20 cellular contexts compared by ENCODE assay signal in genomic region chr1:231807498-231807897, GRCh38.
DNase-seq lines count a peak whose midpoint lies in the region; TF ChIP-seq lines count a peak whose summit lies in the region.
"Had no signal": no experiment of that assay in that cellular context is flagged by ENCODE, and none has a peak within 500 bp of the region (broad histone marks: within the 10 kb centered on the region; RNA-seq: fewer than 3 reads in every experiment).

No MANE protein-coding gene starts in this region.

- H3K36me3 ChIP-seq in tibial artery (no peaks in the 10 kb centered on the region), thyroid gland (no peaks in the 10 kb centered on the region)
- H3K36me3 ChIP-seq: right lobe of liver had no signal

- no peaks in the 10 kb centered on the region for H3K27me3 ChIP-seq in tibial artery
- H3K27me3 ChIP-seq in thyroid gland = no peaks in the 10 kb centered on the region
- H3K27me3 ChIP-seq: BLaER1, right lobe of liver had no signal

- no peaks in the 10 kb centered on the region for H3K9me3 ChIP-seq in tibial artery
- H3K9me3 ChIP-seq in thyroid gland = no peaks in the 10 kb centered on the region
- H3K9me3 ChIP-seq: BLaER1, right lobe of liver had no signal

- H3K4me1 Mint-ChIP-seq in glutamatergic neuron (ENCODE audit: low read depth, unreplicated experiment) = peaks cover 20% of the 10 kb centered on the region
- H3K4me1 Mint-ChIP-seq: central memory CD8-positive, alpha-beta T cell; GM23338 had no signal

- H3K27ac ChIP-seq in tibial artery = no peak overlapping the region
- H3K27ac ChIP-seq in thyroid gland = no peak overlapping the region
- H3K27ac ChIP-seq: BLaER1, right lobe of liver had no signal

- 91 to 94% methylated on average over 2 of the region's 2 CpGs for WGBS in thyroid gland, 2 donors

- H3K9me3 Mint-ChIP-seq in glutamatergic neuron (ENCODE audit: unreplicated experiment) = peaks cover 11% of the 10 kb centered on the region
- H3K9me3 Mint-ChIP-seq: central memory CD8-positive, alpha-beta T cell; GM23338; memory B cell; T-helper 2 cell treated with Interferon-gamma antibody and Interleukin-4, amounts not matched to agents 5 μg/mL and 100 μg/mL, for 36 hours had no signal

- H3K27me3 Mint-ChIP-seq in glutamatergic neuron (ENCODE audit: unreplicated experiment) = peaks cover 8% of the 10 kb centered on the region
- H3K27me3 Mint-ChIP-seq: central memory CD8-positive, alpha-beta T cell had no signal

- H3K4me3 ChIP-seq in tibial artery = no peak overlapping the region
- no peak overlapping the region for H3K4me3 ChIP-seq in thyroid gland (replicated peaks in 1 of 3)
- H3K4me3 ChIP-seq: BLaER1, GM23338, right lobe of liver had no signal

- H3K4me1 ChIP-seq in tibial artery = no peaks in the 10 kb centered on the region
- no peaks in the 10 kb centered on the region for H3K4me1 ChIP-seq in thyroid gland
- H3K4me1 ChIP-seq: BLaER1, right lobe of liver had no signal

- H3K27ac Mint-ChIP-seq in glutamatergic neuron (ENCODE audit: unreplicated experiment) = peak overlapping the region; percentile 53
- H3K27ac Mint-ChIP-seq: GM23338; memory B cell; T-helper 2 cell treated with Interferon-gamma antibody and Interleukin-4, amounts not matched to agents 5 μg/mL and 100 μg/mL, for 36 hours had no signal

- intact Hi-C loops in tibial artery (cut with DNase I; ENCODE audit: low total_unique reads) (no loop called here), thyroid gland (cut with DNase I) (no loop called here)

- peak; percentile 5 for DNase-seq in NCI-H345 (lab: John Stamatoyannopoulos, UW)
- no peak for DNase-seq in NCI-H345 treated with DMSO at 0.1 percent for 48 hours (lab: John Stamatoyannopoulos, UW; ENCODE audit: unreplicated experiment)
- peak; percentile 96 for DNase-seq in NCI-H1092 treated with DMSO at 0.1 percent for 48 hours (lab: John Stamatoyannopoulos, UW)
- peak; percentile 97 for DNase-seq in NCI-H446 treated with DMSO at 0.1 percent for 48 hours (lab: John Stamatoyannopoulos, UW)
- no peak for DNase-seq in glutamatergic neuron
- DNase-seq in tibial artery = no peak
- DNase-seq in NCI-H128 (lab: John Stamatoyannopoulos, UW; ENCODE audit: unreplicated experiment) = no peak
- DNase-seq in thyroid gland = no peak
- DNase-seq: activated CD4-positive, alpha-beta T cell treated with anti-CD3 and anti-CD28 coated beads, Interleukin-2, amount 50 U/mL, for 4 hours; activated effector memory CD4-positive, alpha-beta T cell treated with Interleukin-2 at 50 U/mL for 16 hours; kidney; NCI-H2107; occipital lobe; stimulated activated CD4-positive, alpha-beta T cell treated with anti-CD3 and anti-CD28 coated beads, Interleukin-15, amount 100 ng/mL, for 24 hours had no signal

- H3K4me3 Mint-ChIP-seq in glutamatergic neuron (ENCODE audit: unreplicated experiment) = peak overlapping the region; percentile 28
- H3K4me3 Mint-ChIP-seq: central memory CD8-positive, alpha-beta T cell; GM23338; memory B cell; T-helper 2 cell treated with Interferon-gamma antibody and Interleukin-4, amounts not matched to agents 5 μg/mL and 100 μg/mL, for 36 hours had no signal

- TF ChIP-seq CTCF in glutamatergic neuron (IDR thresholded peaks at IDR 0.05; ENCODE audit: partially characterized antibody, unreplicated experiment) = no peak
- TF ChIP-seq CTCF in tibial artery (IDR thresholded peaks at IDR 0.05) = no peak
- TF ChIP-seq CTCF in thyroid gland (IDR thresholded peaks at IDR 0.05) = no peak

- no peaks in the 10 kb centered on the region for H3K36me3 Mint-ChIP-seq in glutamatergic neuron (ENCODE audit: unreplicated experiment)

- no peak for TF ChIP-seq POLR2A in thyroid gland (IDR thresholded peaks at IDR 0.05)

Comparison
In these comparisons a context has a peak if more than half of its experiments do, and no peak if none do; other contexts are left out.
1. DNase-seq: peak in NCI-H345 (single experiment), NCI-H1092 treated with DMSO at 0.1 percent for 48 hours (single experiment) and NCI-H446 treated with DMSO at 0.1 percent for 48 hours (single experiment); none in NCI-H345 treated with DMSO at 0.1 percent for 48 hours (single experiment), glutamatergic neuron (single experiment), tibial artery (0 of 2), NCI-H128 (single experiment) and thyroid gland (0 of 2).